Comparison of ENCODE assay signal across 1 cellular context in genomic region chr3:49166752-49167556, GRCh38.
TF ChIP-seq lines count a peak whose summit lies in the region.

No MANE protein-coding gene starts in this region.

TF ChIP-seq in GM23338, 12 proteins besides CTCF, POLR2A, EP300 and RAD21 (continued from another document):
- TF ChIP-seq ZNF462 (CRISPR knock-in tag; IDR thresholded peaks at IDR 0.05): no peak
- no peak for TF ChIP-seq POLR2AphosphoS5 (IDR thresholded peaks at IDR 0.05; ENCODE audit: low read depth)
- TF ChIP-seq STAT1 (IDR thresholded peaks at IDR 0.05; ENCODE audit: unreplicated experiment): no peak
- TF ChIP-seq JUNB (IDR thresholded peaks at IDR 0.05; ENCODE audit: unreplicated experiment): no peak
- no peak for TF ChIP-seq ZNF331 (CRISPR knock-in tag; IDR thresholded peaks at IDR 0.05; ENCODE audit: low read depth)
